In genomic region chr4:6916587-6917444, GRCh38 we compare ENCODE assay signal across 1 cellular context.
TF ChIP-seq lines count a peak whose summit lies in the region.

No MANE protein-coding gene starts in this region.

TF ChIP-seq in HepG2, 621 proteins besides CTCF, POLR2A, EP300 and RAD21 (continued from another document):
- TF ChIP-seq FOSL2 (CRISPR knock-in tag; IDR thresholded peaks at IDR 0.05) = peak; percentile 76
- TF ChIP-seq SAFB2 (CRISPR knock-in tag; IDR thresholded peaks at IDR 0.05; ENCODE audit: borderline replicate concordance, low read depth) = no peak
- no peak for TF ChIP-seq MXD3 (CRISPR knock-in tag; IDR thresholded peaks at IDR 0.05)
- peak; percentile 73 to 78 for TF ChIP-seq MAFK (conservative IDR thresholded peaks at IDR 0.05 in 1 of 2, IDR thresholded peaks at IDR 0.05 in 1 of 2; ENCODE audit: low read length in 2 of 2)
- TF ChIP-seq CERS6 (CRISPR knock-in tag; IDR thresholded peaks at IDR 0.05) = no peak
- TF ChIP-seq ZNF331 (CRISPR knock-in tag; IDR thresholded peaks at IDR 0.05) = no peak
- no peak for TF ChIP-seq SP2 (CRISPR knock-in tag; IDR thresholded peaks at IDR 0.05)
- TF ChIP-seq CCAR2 (optimal IDR thresholded peaks at IDR 0.05; ENCODE audit: low read depth, low read length) = no peak
- TF ChIP-seq JUND (CRISPR knock-in tag; IDR thresholded peaks at IDR 0.05) = peak; percentile 48; the same call in 1 of the 2 replicates
- no peak for TF ChIP-seq ZFY (CRISPR knock-in tag; IDR thresholded peaks at IDR 0.05)
- TF ChIP-seq ZNF780A (CRISPR knock-in tag; IDR thresholded peaks at IDR 0.05) = 0 out of 2 replicates have a peak, but pooled peaks have one; percentile 12
- no peak for TF ChIP-seq TEAD2 (CRISPR knock-in tag; IDR thresholded peaks at IDR 0.05)
- no peak for TF ChIP-seq PREB (CRISPR knock-in tag; IDR thresholded peaks at IDR 0.05)
- TF ChIP-seq ZNF713 (CRISPR knock-in tag; IDR thresholded peaks at IDR 0.05) = 0 out of 2 replicates have a peak, but pooled peaks have one; percentile 14
